ENCODE assay signal across 12 cellular contexts in the genomic region with DNA sequence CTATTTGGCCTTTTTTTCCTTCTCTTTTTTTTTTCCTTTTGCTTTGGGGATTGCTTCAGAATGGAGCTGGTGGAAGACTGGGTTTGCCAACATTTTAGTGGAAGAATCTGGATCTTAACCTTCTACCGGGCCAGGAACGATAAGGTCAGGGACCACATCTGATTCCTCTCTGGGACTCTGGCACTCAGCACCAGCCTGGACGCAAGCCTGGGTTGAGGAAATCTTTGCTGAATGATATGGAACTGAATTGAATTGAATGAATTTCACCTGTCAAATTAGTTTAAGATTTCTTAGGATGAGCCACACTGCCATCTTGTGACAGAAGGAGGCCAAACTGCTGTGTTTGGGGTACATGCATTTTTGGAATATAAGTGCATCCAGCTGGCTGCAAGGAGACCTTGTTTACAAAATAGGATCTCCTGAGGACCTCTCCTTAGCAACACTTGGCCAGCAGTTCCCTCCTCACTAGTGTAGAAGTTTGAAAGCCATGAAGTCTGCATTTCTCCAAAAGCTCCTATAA. TPM values are rescaled to one million over a fixed set of nuclear protein-coding genes. Genes with fewer than 3 reads are reported as not detected.
A peak's percentile ranks its signal among the peaks of the same experiment; 100 is the strongest.
DNase-seq lines count a peak whose midpoint lies in the region; ATAC-seq and TF ChIP-seq lines count a peak whose summit lies in the region.
"Had no signal": no experiment of that assay in that cellular context is flagged by ENCODE, and none has a peak within 500 bp of the region (broad histone marks: within the 10 kb centered on the region; RNA-seq: fewer than 3 reads in every experiment).

No MANE protein-coding gene starts in this region.

- peak; percentile 27 for DNase-seq in MCF 10A (ENCODE audit: unreplicated experiment)
- DNase-seq in breast epithelium (ENCODE audit: low spot score in 2 of 2): no peak
- no peak for DNase-seq in LNCaP clone FGC (ENCODE audit: low read depth)
- peak; percentile 50 for DNase-seq in choroid plexus epithelial cell (ENCODE audit: low read depth)
- DNase-seq in stimulated activated effector memory CD8-positive, alpha-beta T cell treated with anti-CD3 and anti-CD28 coated beads, Interleukin-12 subunit alpha, Interleukin-12 subunit beta, amount 100 ng/mL, for 72 hours (ENCODE audit: low spot score in 2 of 2): no peak
- DNase-seq in inferior parietal cortex (ENCODE audit: extremely low spot score): no peak
- DNase-seq in omental fat pad (ENCODE audit: low spot score): no peak
- DNase-seq: naive B cell; NK-92 treated with Interleukin-12 subunit alpha and Interleukin-12 subunit beta, amount 100 ng/mL, for 24 hours had no signal

- H3K4me3 ChIP-seq in breast epithelium (no peak overlapping the region), LNCaP clone FGC (ENCODE audit: low read depth, low read length) (no peak overlapping the region), choroid plexus epithelial cell (ENCODE audit: low read depth, low read length) (no peak overlapping the region)
- H3K4me3 ChIP-seq: suprapubic skin had no signal

- TF ChIP-seq CTCF in MCF 10A (IDR thresholded peaks at IDR 0.05; ENCODE audit: unreplicated experiment): peak; percentile 55
- no peak for TF ChIP-seq CTCF in breast epithelium (IDR thresholded peaks at IDR 0.05)
- TF ChIP-seq CTCF in LNCaP clone FGC (IDR thresholded peaks at IDR 0.05; ENCODE audit: control insufficient read depth, extremely low read depth, insufficient read depth): peak; percentile 60
- peak; percentile 64 for TF ChIP-seq CTCF in choroid plexus epithelial cell (conservative IDR thresholded peaks at IDR 0.05; ENCODE audit: low read depth, low read length)
- no peak for TF ChIP-seq CTCF in omental fat pad (IDR thresholded peaks at IDR 0.05)

- no peak for ATAC-seq in stimulated activated effector memory CD8-positive, alpha-beta T cell treated with anti-CD3 and anti-CD28 coated beads, Interleukin-12 subunit alpha, Interleukin-12 subunit beta, amount 100 ng/mL, for 72 hours
- ATAC-seq in GM19463 (IDR thresholded peaks at IDR 0.05; ENCODE audit: unreplicated experiment) (no peak), omental fat pad (ENCODE audit: low FRiP score) (no peak)

- POLR2A ChIA-PET in MCF 10A (lab: Yijun Ruan, JAX): interaction anchor here (0.6 to 1.2 kb wide), 2 partner anchors 131 to 259 kb away, joined by 3 read pairs; no protein-coding TSS in a partner anchor

- peak overlapping the region in 1 of 2 donors; percentile 8 for H3K27ac ChIP-seq in breast epithelium
- H3K27ac ChIP-seq: suprapubic skin had no signal

- no peak overlapping the region for H3K4me3 Mint-ChIP-seq in MCF 10A (ENCODE audit: unreplicated experiment)
- no peak overlapping the region for H3K4me3 Mint-ChIP-seq in stimulated activated effector memory CD8-positive, alpha-beta T cell treated with anti-CD3 and anti-CD28 coated beads, Interleukin-12 subunit alpha, Interleukin-12 subunit beta, amount 100 ng/mL, for 72 hours
- H3K4me3 Mint-ChIP-seq: brain, naive B cell had no signal

- H3K4me1 ChIP-seq in breast epithelium: no peaks in the 10 kb centered on the region

- no peaks in the 10 kb centered on the region for H3K9me3 ChIP-seq in breast epithelium
- H3K9me3 ChIP-seq: suprapubic skin had no signal

- no peaks in the 10 kb centered on the region for H3K4me1 Mint-ChIP-seq in MCF 10A (ENCODE audit: insufficient read depth, unreplicated experiment)
- peaks cover 30% of the 10 kb centered on the region for H3K4me1 Mint-ChIP-seq in stimulated activated effector memory CD8-positive, alpha-beta T cell treated with anti-CD3 and anti-CD28 coated beads, Interleukin-12 subunit alpha, Interleukin-12 subunit beta, amount 100 ng/mL, for 72 hours

- TF ChIP-seq POLR2A in breast epithelium (IDR thresholded peaks at IDR 0.05): no peak

- no peaks in the 10 kb centered on the region for H3K9me3 Mint-ChIP-seq in MCF 10A (ENCODE audit: unreplicated experiment)
- no peaks in the 10 kb centered on the region for H3K9me3 Mint-ChIP-seq in stimulated activated effector memory CD8-positive, alpha-beta T cell treated with anti-CD3 and anti-CD28 coated beads, Interleukin-12 subunit alpha, Interleukin-12 subunit beta, amount 100 ng/mL, for 72 hours
- H3K9me3 Mint-ChIP-seq: brain had no signal

- no TSS peak for BruUV-seq in MCF 10A (replicated peaks; lab: Mats Ljungman, UMichigan)

- CTCF ChIA-PET in MCF 10A (lab: Yijun Ruan, JAX): interaction anchor here (0.5 to 21.4 kb wide), 30 partner anchors 9 to 456 kb away, joined by 3 to 453 read pairs (median 4); no protein-coding TSS in a partner anchor

- H3K36me3 Mint-ChIP-seq in MCF 10A (ENCODE audit: insufficient read depth, unreplicated experiment): no peaks in the 10 kb centered on the region
- H3K36me3 Mint-ChIP-seq in stimulated activated effector memory CD8-positive, alpha-beta T cell treated with anti-CD3 and anti-CD28 coated beads, Interleukin-12 subunit alpha, Interleukin-12 subunit beta, amount 100 ng/mL, for 72 hours: no peaks in the 10 kb centered on the region
- H3K36me3 Mint-ChIP-seq: naive B cell had no signal

- intact Hi-C loops in MCF 10A (cut with micrococcal nuclease): loop anchor here (1.0 kb wide), 1 partner anchor 248 kb away; no protein-coding TSS in a partner anchor
- intact Hi-C loops in breast epithelium (cut with DNase I; ENCODE audit: low total_unique reads): no loop called here

- no peaks in the 10 kb centered on the region for H3K27me3 Mint-ChIP-seq in MCF 10A (ENCODE audit: insufficient read depth, unreplicated experiment)
- H3K27me3 Mint-ChIP-seq: brain, naive B cell had no signal

- H3K27me3 ChIP-seq in breast epithelium: no peaks in the 10 kb centered on the region
- H3K27me3 ChIP-seq: suprapubic skin had no signal

- no peaks in the 10 kb centered on the region for H3K36me3 ChIP-seq in breast epithelium

- no peak overlapping the region for H3K27ac Mint-ChIP-seq in MCF 10A (ENCODE audit: low read depth, unreplicated experiment)
- peak overlapping the region; percentile 98 for H3K27ac Mint-ChIP-seq in stimulated activated effector memory CD8-positive, alpha-beta T cell treated with anti-CD3 and anti-CD28 coated beads, Interleukin-12 subunit alpha, Interleukin-12 subunit beta, amount 100 ng/mL, for 72 hours
- H3K27ac Mint-ChIP-seq: brain had no signal

RNA-seq across cellular contexts. Expression of a gene that starts 30.4 kb away (rescaled TPM):
- total RNA-seq in MCF 10A (2022): not detected in 2 replicates
- under 1 TPM in 1 of 3 donors, not detected in 2; 0.33 TPM for total RNA-seq in breast epithelium
- under 1 TPM in 2 of 4 donors, not detected in 2; 0.19 to 0.48 TPM for total RNA-seq in omental fat pad

Comparison
In these comparisons a context has a peak if more than half of its experiments do, and no peak if none do; other contexts are left out.
1. DNase-seq: peak in MCF 10A (single experiment) and choroid plexus epithelial cell (single experiment); none in breast epithelium (0 of 2), LNCaP clone FGC (single experiment), stimulated activated effector memory CD8-positive, alpha-beta T cell treated with anti-CD3 and anti-CD28 coated beads, Interleukin-12 subunit alpha, Interleukin-12 subunit beta, amount 100 ng/mL, for 72 hours (0 of 2), inferior parietal cortex (single experiment) and omental fat pad (single experiment).
2. CTCF ChIP-seq: peak in MCF 10A (single experiment), LNCaP clone FGC (single experiment) and choroid plexus epithelial cell (single experiment); none in breast epithelium (0 of 3) and omental fat pad (0 of 3).